15 cellular contexts compared by ENCODE assay signal in the genomic region with DNA sequence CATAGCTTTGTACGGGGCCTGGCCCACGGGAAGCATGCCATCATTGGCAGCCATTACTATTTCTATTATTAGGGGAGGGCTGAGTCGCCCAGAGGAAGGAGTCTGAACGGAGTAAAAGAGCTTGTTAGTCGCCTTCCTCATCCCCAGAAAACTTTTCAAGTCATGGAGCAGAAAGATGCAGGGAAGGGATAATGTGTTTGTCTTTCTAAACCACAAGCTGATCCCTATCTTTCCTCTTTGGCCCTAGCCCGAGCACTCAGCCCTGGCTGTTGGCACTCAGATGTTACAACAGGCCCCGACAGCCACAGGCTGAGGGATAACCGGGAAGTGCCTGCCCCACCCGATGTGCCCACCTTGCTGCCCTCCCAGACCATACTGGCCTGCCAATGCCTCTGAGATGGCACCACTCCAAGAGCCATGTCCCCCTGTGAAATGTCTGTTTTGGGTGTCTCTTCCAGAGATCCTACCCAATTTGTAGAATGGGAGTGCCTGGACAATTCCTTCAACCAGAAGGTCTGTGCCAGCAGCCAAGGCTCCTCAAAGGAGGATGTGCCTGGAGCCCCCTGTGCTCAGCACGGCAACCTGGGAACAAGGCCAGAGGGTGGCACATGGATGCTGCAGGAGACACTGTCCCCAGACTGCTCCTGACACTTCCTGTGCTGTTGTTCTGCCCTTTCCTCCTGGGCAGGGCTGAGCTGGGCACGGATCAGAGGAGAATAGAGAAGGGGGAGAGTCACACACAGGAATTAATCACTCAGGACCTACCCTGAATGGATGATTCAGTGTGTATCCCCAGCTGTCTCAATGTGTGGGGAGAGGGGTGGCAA. TPM values are rescaled to one million over a fixed set of nuclear protein-coding genes. Genes with fewer than 3 reads are reported as not detected.
A peak's percentile ranks its signal among the peaks of the same experiment; 100 is the strongest.
DNase-seq lines count a peak whose midpoint lies in the region; ATAC-seq, FAIRE-seq and TF ChIP-seq lines count a peak whose summit lies in the region.
"Had no signal": no experiment of that assay in that cellular context is flagged by ENCODE, and none has a peak within 500 bp of the region (broad histone marks: within the 10 kb centered on the region; RNA-seq: fewer than 3 reads in every experiment).

No MANE protein-coding gene starts in this region.

- no peaks in the 10 kb centered on the region for H4K20me1 ChIP-seq in astrocyte (ENCODE audit: insufficient read depth, low read length)

- intact Hi-C loops in Right ventricle myocardium inferior (cut with DNase I), result no loop called here
- intact Hi-C loops in heart right ventricle (cut with DNase I), result loop anchor here in 1 of 10 donors (5.0 kb wide), 1 partner anchor 72 kb away; no protein-coding TSS in a partner anchor
- intact Hi-C loops in left ventricle myocardium superior (cut with micrococcal nuclease), result no loop called here
- intact Hi-C loops in vagina (cut with DNase I), result no loop called here
- intact Hi-C loops in activated naive CD4-positive, alpha-beta T cell treated with anti-CD3 and anti-CD28 coated beads for 36 hours (cut with micrococcal nuclease), result no loop called here

- CTCF ChIA-PET in activated naive CD4-positive, alpha-beta T cell treated with anti-CD3 and anti-CD28 coated beads for 36 hours (lab: Charles Lee), result interaction anchor here (0.6 to 1.5 kb wide), 5 partner anchors 24 to 204 kb away, joined by 3 to 4 read pairs (median 4); no protein-coding TSS in a partner anchor
- CTCF ChIA-PET in activated CD4-positive, alpha-beta T cell treated with anti-CD3 and anti-CD28 coated beads, Interleukin-2, amount 10 ng/mL, durations not matched to agents 7 days and 5 days (lab: Charles Lee), result interaction anchor here (1.7 kb wide), 1 partner anchor 25 kb away, joined by 7 read pairs; no protein-coding TSS in a partner anchor

- ATAC-seq in Right ventricle myocardium inferior, result no peak
- no peak for ATAC-seq in heart right ventricle
- ATAC-seq in left ventricle myocardium superior, result peak; percentile 34

- H3K27me3 ChIP-seq in heart right ventricle (peaks cover 0 to 34% (median 22%) of the 10 kb centered on the region in 7 donors), astrocyte (ENCODE audit: insufficient read depth, low read length) (peaks cover 31% of the 10 kb centered on the region), vagina (no peaks in the 10 kb centered on the region)

- TF ChIP-seq POLR2A in vagina (IDR thresholded peaks at IDR 0.05), result no peak

- H3K9ac ChIP-seq in astrocyte (ENCODE audit: low read length), result no peak overlapping the region

- H3K27ac ChIP-seq in heart right ventricle, result peak overlapping the region in 1 of 10 donors; percentile 9
- no peak overlapping the region for H3K27ac ChIP-seq in astrocyte (ENCODE audit: low read depth, low read length)
- peak overlapping the region; percentile 40 for H3K27ac ChIP-seq in vagina

- H3K9me3 Mint-ChIP-seq in astrocyte (ENCODE audit: unreplicated experiment), result peaks cover 1% of the 10 kb centered on the region
- no peaks in the 10 kb centered on the region for H3K9me3 Mint-ChIP-seq in activated naive CD4-positive, alpha-beta T cell treated with anti-CD3 and anti-CD28 coated beads for 36 hours
- no peaks in the 10 kb centered on the region for H3K9me3 Mint-ChIP-seq in activated CD4-positive, alpha-beta T cell treated with anti-CD3 and anti-CD28 coated beads, Interleukin-2, amount 10 ng/mL, durations not matched to agents 7 days and 5 days
- H3K9me3 Mint-ChIP-seq: activated T-cell treated with anti-CD3 and anti-CD28 coated beads, Interleukin-2, amount 50 U/mL, for 24 hours had no signal

- POLR2A ChIA-PET in activated CD4-positive, alpha-beta T cell treated with anti-CD3 and anti-CD28 coated beads, Interleukin-2, amount 10 ng/mL, durations not matched to agents 7 days and 5 days (lab: Charles Lee), result no interaction called here

- peak; percentile 55 for DNase-seq in Right ventricle myocardium inferior (ENCODE audit: missing footprints)
- DNase-seq in heart right ventricle, result no peak
- DNase-seq in astrocyte (ENCODE audit: low read depth), result peak; percentile 50
- DNase-seq in left ventricle myocardium superior, result peak; percentile 44
- no peak for DNase-seq in vagina (ENCODE audit: extremely low spot score in 2 of 2)
- DNase-seq in activated naive CD4-positive, alpha-beta T cell treated with anti-CD3 and anti-CD28 coated beads for 36 hours, result no peak
- DNase-seq in activated CD4-positive, alpha-beta T cell treated with anti-CD3 and anti-CD28 coated beads, Interleukin-2, amount 50 U/mL, for 1 hour, result no peak
- DNase-seq in activated CD4-positive, alpha-beta T cell treated with anti-CD3 and anti-CD28 coated beads, Interleukin-2, amount 10 ng/mL, durations not matched to agents 7 days and 5 days, result no peak
- DNase-seq: activated T-cell treated with anti-CD3 and anti-CD28 coated beads, Interleukin-2, amount 50 U/mL, for 24 hours; hippocampal formation; NCI-H1105 had no signal

- peaks cover 6 to 37% (median 21%) of the 10 kb centered on the region in 9 donors for H3K4me1 ChIP-seq in heart right ventricle
- H3K4me1 ChIP-seq in astrocyte (ENCODE audit: insufficient read depth, low read length), result peaks cover 22% of the 10 kb centered on the region
- H3K4me1 ChIP-seq in vagina, result peaks cover 59% of the 10 kb centered on the region

- TF ChIP-seq CTCF in heart right ventricle (IDR thresholded peaks at IDR 0.05), result no peak
- no peak for TF ChIP-seq CTCF in astrocyte (IDR thresholded peaks at IDR 0.05; ENCODE audit: insufficient read depth, low read depth, low read length)
- no peak for TF ChIP-seq CTCF in vagina (IDR thresholded peaks at IDR 0.05)

- H3K9me3 ChIP-seq in heart right ventricle (no peaks in the 10 kb centered on the region), astrocyte (ENCODE audit: insufficient read depth, low read depth, low read length) (no peaks in the 10 kb centered on the region), vagina (no peaks in the 10 kb centered on the region)

- H3K36me3 ChIP-seq in heart right ventricle (no peaks in the 10 kb centered on the region), astrocyte (ENCODE audit: insufficient read depth, low read length) (no peaks in the 10 kb centered on the region), vagina (no peaks in the 10 kb centered on the region)

- H3K79me2 ChIP-seq in astrocyte (ENCODE audit: insufficient read depth, low read length), result no peaks in the 10 kb centered on the region

- H3K4me1 Mint-ChIP-seq in astrocyte (ENCODE audit: low read depth, unreplicated experiment), result peaks cover 19% of the 10 kb centered on the region
- H3K4me1 Mint-ChIP-seq in activated naive CD4-positive, alpha-beta T cell treated with anti-CD3 and anti-CD28 coated beads for 36 hours (ENCODE audit: low read depth), result peaks cover 4% of the 10 kb centered on the region
- H3K4me1 Mint-ChIP-seq in activated CD4-positive, alpha-beta T cell treated with anti-CD3 and anti-CD28 coated beads, Interleukin-2, amount 10 ng/mL, durations not matched to agents 7 days and 5 days, result peaks cover 7% of the 10 kb centered on the region

- 39 to 41% methylated on average over 11 of the region's 11 CpGs for WGBS in heart right ventricle, 2 donors

- FAIRE-seq in astrocyte (lab: Jason Lieb, UNC), result no peak
- FAIRE-seq: A204.1, endometrium had no signal

- H3K4me3 ChIP-seq in heart right ventricle, result no peak overlapping the region
- no peak overlapping the region for H3K4me3 ChIP-seq in astrocyte (ENCODE audit: insufficient read depth, low read depth, low read length)
- no peak overlapping the region for H3K4me3 ChIP-seq in vagina

- H3K4me2 ChIP-seq in astrocyte (ENCODE audit: low read length), result peak overlapping the region; percentile 6

- no peak overlapping the region for H3K4me3 Mint-ChIP-seq in astrocyte (ENCODE audit: unreplicated experiment)
- H3K4me3 Mint-ChIP-seq in activated naive CD4-positive, alpha-beta T cell treated with anti-CD3 and anti-CD28 coated beads for 36 hours, result no peak overlapping the region
- H3K4me3 Mint-ChIP-seq in activated CD4-positive, alpha-beta T cell treated with anti-CD3 and anti-CD28 coated beads, Interleukin-2, amount 10 ng/mL, durations not matched to agents 7 days and 5 days, result no peak overlapping the region
- H3K4me3 Mint-ChIP-seq: activated T-cell treated with anti-CD3 and anti-CD28 coated beads, Interleukin-2, amount 50 U/mL, for 24 hours had no signal

- H2AFZ ChIP-seq in astrocyte (ENCODE audit: low read depth, low read length), result no peak overlapping the region

- H3K36me3 Mint-ChIP-seq in astrocyte (ENCODE audit: low read depth, unreplicated experiment), result peaks cover 3% of the 10 kb centered on the region
- no peaks in the 10 kb centered on the region for H3K36me3 Mint-ChIP-seq in activated naive CD4-positive, alpha-beta T cell treated with anti-CD3 and anti-CD28 coated beads for 36 hours (ENCODE audit: low read depth)
- H3K36me3 Mint-ChIP-seq in activated CD4-positive, alpha-beta T cell treated with anti-CD3 and anti-CD28 coated beads, Interleukin-2, amount 10 ng/mL, durations not matched to agents 7 days and 5 days (ENCODE audit: low read depth), result no peaks in the 10 kb centered on the region

- H3K27ac Mint-ChIP-seq in astrocyte (ENCODE audit: unreplicated experiment), result no peak overlapping the region
- no peak overlapping the region for H3K27ac Mint-ChIP-seq in activated naive CD4-positive, alpha-beta T cell treated with anti-CD3 and anti-CD28 coated beads for 36 hours
- H3K27ac Mint-ChIP-seq in activated CD4-positive, alpha-beta T cell treated with anti-CD3 and anti-CD28 coated beads, Interleukin-2, amount 10 ng/mL, durations not matched to agents 7 days and 5 days, result no peak overlapping the region
- H3K27ac Mint-ChIP-seq: activated T-cell treated with anti-CD3 and anti-CD28 coated beads, Interleukin-2, amount 50 U/mL, for 24 hours had no signal

- H3K27me3 Mint-ChIP-seq in astrocyte (ENCODE audit: low read depth, unreplicated experiment), result peaks cover 56% of the 10 kb centered on the region
- peaks cover 21% of the 10 kb centered on the region for H3K27me3 Mint-ChIP-seq in activated naive CD4-positive, alpha-beta T cell treated with anti-CD3 and anti-CD28 coated beads for 36 hours (ENCODE audit: low read depth)
- peaks cover 37% of the 10 kb centered on the region for H3K27me3 Mint-ChIP-seq in activated CD4-positive, alpha-beta T cell treated with anti-CD3 and anti-CD28 coated beads, Interleukin-2, amount 10 ng/mL, durations not matched to agents 7 days and 5 days

RNA-seq across cellular contexts. Expression of gene PAK6, which starts 10.8 kb away (rescaled TPM):
- 10.1 TPM for total RNA-seq in Right ventricle myocardium inferior
- total RNA-seq in heart right ventricle, result 10 to 100 TPM in 1 of 10 donors, 1 to 10 TPM in 9; 5.9 to 14.1 (median 7.6) TPM
- 1 to 10 TPM in 1 of 2 donors, under 1 TPM in 1; 0.48 to 3.0 TPM for polyA plus RNA-seq in heart right ventricle
- total RNA-seq in astrocyte, result 0.38 and 1.1 TPM in 2 replicates
- total RNA-seq in left ventricle myocardium superior, result 11.1 TPM
- total RNA-seq in vagina, result 19.9 TPM
- total RNA-seq in activated naive CD4-positive, alpha-beta T cell treated with anti-CD3 and anti-CD28 coated beads for 36 hours, result not detected
- under 1 TPM; 0.35 to 0.47 TPM for total RNA-seq in activated CD4-positive, alpha-beta T cell treated with anti-CD3 and anti-CD28 coated beads, Interleukin-2, amount 10 ng/mL, durations not matched to agents 7 days and 5 days
- total RNA-seq: osteocyte had no signal

RNA-seq across cellular contexts. Expression of gene ANKRD63, which starts 33.2 kb away (rescaled TPM):
- total RNA-seq in Right ventricle myocardium inferior (0.92 TPM), heart right ventricle (1 to 10 TPM in 1 of 10 donors, under 1 TPM in 3, not detected in 6; 0.26 to 1.9 (median 0.44) TPM), astrocyte (not detected in 2 replicates), left ventricle myocardium superior (1.0 TPM), vagina (not detected)
- polyA plus RNA-seq in heart right ventricle, result not detected
- not detected for total RNA-seq in activated naive CD4-positive, alpha-beta T cell treated with anti-CD3 and anti-CD28 coated beads for 36 hours
- total RNA-seq in activated CD4-positive, alpha-beta T cell treated with anti-CD3 and anti-CD28 coated beads, Interleukin-2, amount 10 ng/mL, durations not matched to agents 7 days and 5 days, result under 1 TPM in 1 of 2 experiments, not detected in 1; 0.17 TPM
- total RNA-seq: urinary bladder had no signal
- polyA plus RNA-seq: urinary bladder had no signal

RNA-seq across cellular contexts. Expression of gene PLCB2, which starts 58.0 kb away (rescaled TPM):
- total RNA-seq in Right ventricle myocardium inferior (8.2 TPM), heart right ventricle (10 to 100 TPM in 2 of 10 donors, 1 to 10 TPM in 8; 1.2 to 24.4 (median 4.9) TPM), astrocyte (1.7 and 3.7 TPM in 2 replicates), left ventricle myocardium superior (7.5 TPM), vagina (14.0 TPM)
- 10 to 100 TPM in 1 of 2 donors, 1 to 10 TPM in 1; 4.2 to 14.6 TPM for polyA plus RNA-seq in heart right ventricle
- 10 to 100 TPM; 55.0 to 56.7 TPM for total RNA-seq in activated naive CD4-positive, alpha-beta T cell treated with anti-CD3 and anti-CD28 coated beads for 36 hours
- total RNA-seq in activated CD4-positive, alpha-beta T cell treated with anti-CD3 and anti-CD28 coated beads, Interleukin-2, amount 10 ng/mL, durations not matched to agents 7 days and 5 days, result 100 to 1,000 TPM; 195 to 196 TPM

Comparison
In these comparisons a context has a peak if more than half of its experiments do, and no peak if none do; other contexts are left out.
1. DNase-seq: peak in Right ventricle myocardium inferior (single experiment), astrocyte (single experiment) and left ventricle myocardium superior (single experiment); none in heart right ventricle (0 of 2), vagina (0 of 2), activated naive CD4-positive, alpha-beta T cell treated with anti-CD3 and anti-CD28 coated beads for 36 hours (single experiment), activated CD4-positive, alpha-beta T cell treated with anti-CD3 and anti-CD28 coated beads, Interleukin-2, amount 50 U/mL, for 1 hour (single experiment) and activated CD4-positive, alpha-beta T cell treated with anti-CD3 and anti-CD28 coated beads, Interleukin-2, amount 10 ng/mL, durations not matched to agents 7 days and 5 days (single experiment).